ENCODE assay signal across 11 cellular contexts in the genomic region with DNA sequence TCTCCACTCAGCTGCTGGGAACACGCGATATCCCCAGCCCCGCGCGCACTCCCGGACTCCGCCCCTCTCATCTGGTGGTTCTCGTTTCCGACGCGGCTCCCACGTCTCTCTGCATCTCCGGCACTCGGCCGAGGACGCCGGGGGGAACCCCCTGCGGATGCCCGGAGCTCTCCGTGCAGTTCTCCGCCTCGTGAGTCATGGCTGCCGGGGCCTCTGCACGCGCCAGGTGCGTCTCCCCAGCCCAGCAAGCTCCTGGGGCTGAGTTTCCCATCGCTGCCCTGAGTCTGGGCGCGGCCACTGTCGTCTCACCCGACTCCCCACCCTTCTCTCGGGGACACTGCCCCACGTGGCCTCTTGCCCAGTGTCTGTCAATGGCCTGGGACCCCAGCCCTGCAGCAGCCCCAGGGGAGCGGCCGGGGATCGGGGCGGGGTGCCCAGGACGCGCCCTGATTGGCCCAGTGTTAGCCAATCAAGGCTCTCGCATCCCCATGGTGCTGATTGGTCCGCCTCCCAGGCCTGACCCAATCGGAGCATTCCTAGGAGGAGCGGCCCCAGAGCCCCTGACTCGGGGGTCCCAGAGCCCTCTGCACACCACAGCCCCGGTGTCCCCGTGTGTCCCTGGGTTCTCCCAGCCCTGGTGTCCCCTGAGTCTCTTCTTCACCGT. TPM values are rescaled to one million over a fixed set of nuclear protein-coding genes. Genes with fewer than 3 reads are reported as not detected.
A peak's percentile ranks its signal among the peaks of the same experiment; 100 is the strongest.
DNase-seq lines count a peak whose midpoint lies in the region; ATAC-seq and TF ChIP-seq lines count a peak whose summit lies in the region.
"Not testable (repeated sequence)": the region's sequence is repeated elsewhere in the genome, so short reads cannot be mapped to it uniquely, and the experiment has no call there.
"Had no signal": no experiment of that assay in that cellular context is flagged by ENCODE, and none has a peak within 500 bp of the region (broad histone marks: within the 10 kb centered on the region; RNA-seq: fewer than 3 reads in every experiment).

No MANE protein-coding gene starts in this region.

- 0 out of 2 replicates have a peak overlapping the region, but pooled peaks have one; percentile 10 for H3K4me3 ChIP-seq in Caco-2 (ENCODE audit: low read depth, low read length)
- not testable (repeated sequence) for H3K4me3 ChIP-seq in RWPE2 (ENCODE audit: severe bottlenecking); mucosa of descending colon

- not testable (repeated sequence) for H3K4me1 Mint-ChIP-seq in Caco-2 (ENCODE audit: low read depth, unreplicated experiment); activated T-helper 17 cell treated with anti-CD3 and anti-CD28 coated beads, Interleukin-2, amount 50 U/mL, for 72 hours; stimulated activated naive CD8-positive, alpha-beta T cell treated with anti-CD3 and anti-CD28 coated beads, Interleukin-15, amount 100 ng/mL, for 72 hours

- H3K27ac ChIP-seq in RWPE2 (ENCODE audit: poor library complexity, severe bottlenecking) = not testable (repeated sequence)

- H3K27ac Mint-ChIP-seq in Caco-2 (ENCODE audit: unreplicated experiment); activated T-helper 17 cell treated with anti-CD3 and anti-CD28 coated beads, Interleukin-2, amount 50 U/mL, for 72 hours; stimulated activated naive CD8-positive, alpha-beta T cell treated with anti-CD3 and anti-CD28 coated beads, Interleukin-15, amount 100 ng/mL, for 72 hours: not testable (repeated sequence)

- H3K4me3 Mint-ChIP-seq in Caco-2 (ENCODE audit: unreplicated experiment); activated T-helper 17 cell treated with anti-CD3 and anti-CD28 coated beads, Interleukin-2, amount 50 U/mL, for 72 hours; stimulated activated naive CD8-positive, alpha-beta T cell treated with anti-CD3 and anti-CD28 coated beads, Interleukin-15, amount 100 ng/mL, for 72 hours: not testable (repeated sequence)

- CTCF ChIA-PET in Caco-2 (lab: Charles Lee) = interaction anchor here (0.7 kb wide), 1 partner anchor 39 kb away, joined by 3 read pairs; no protein-coding TSS in a partner anchor

- not testable (repeated sequence) for DNase-seq in Caco-2; RWPE2 (ENCODE audit: low spot score); Right ventricle myocardium superior; mucosa of descending colon; stimulated activated naive CD8-positive, alpha-beta T cell treated with anti-CD3 and anti-CD28 coated beads, Interleukin-15, amount 100 ng/mL, for 72 hours

- not testable (repeated sequence) for H3K27me3 Mint-ChIP-seq in Caco-2 (ENCODE audit: insufficient read depth, unreplicated experiment); activated T-helper 17 cell treated with anti-CD3 and anti-CD28 coated beads, Interleukin-2, amount 50 U/mL, for 72 hours; stimulated activated naive CD8-positive, alpha-beta T cell treated with anti-CD3 and anti-CD28 coated beads, Interleukin-15, amount 100 ng/mL, for 72 hours

- not testable (repeated sequence) for H3K36me3 ChIP-seq in Caco-2 (ENCODE audit: control insufficient read depth, insufficient read depth, low read length); RWPE2 (ENCODE audit: low read depth); mucosa of descending colon (ENCODE audit: low read depth)

- not testable (repeated sequence) for H3K4me1 ChIP-seq in Caco-2; RWPE2 (ENCODE audit: insufficient read depth, poor library complexity, severe bottlenecking); mucosa of descending colon (ENCODE audit: low read depth)

- not testable (repeated sequence) for H3K9me3 Mint-ChIP-seq in Caco-2 (ENCODE audit: unreplicated experiment); activated T-helper 17 cell treated with anti-CD3 and anti-CD28 coated beads, Interleukin-2, amount 50 U/mL, for 72 hours; stimulated activated naive CD8-positive, alpha-beta T cell treated with anti-CD3 and anti-CD28 coated beads, Interleukin-15, amount 100 ng/mL, for 72 hours

- H3K9me3 ChIP-seq in Caco-2; RWPE2 (ENCODE audit: severe bottlenecking); mucosa of descending colon: not testable (repeated sequence)

- ATAC-seq in RWPE2 (ENCODE audit: low read depth) (peak; percentile 22; the same call in 1 of the 3 replicates), Right ventricle myocardium superior (ENCODE audit: poor library complexity) (peak; percentile 50), mucosa of descending colon (peak; percentile 8)
- ATAC-seq in activated T-helper 17 cell treated with anti-CD3 and anti-CD28 coated beads, Interleukin-2, amount 50 U/mL, for 72 hours (replicated peaks) = peak; percentile 67
- peak; percentile 61 for ATAC-seq in stimulated activated naive CD8-positive, alpha-beta T cell treated with anti-CD3 and anti-CD28 coated beads, Interleukin-15, amount 100 ng/mL, for 72 hours

- not testable (repeated sequence) for H3K27me3 ChIP-seq in Caco-2 (replicated peaks; ENCODE audit: control insufficient read depth, insufficient read depth, low read length); RWPE2 (ENCODE audit: insufficient read depth, poor library complexity, severe bottlenecking)

- not testable (repeated sequence) for TF ChIP-seq CTCF in Caco-2 (IDR thresholded peaks at IDR 0.05; ENCODE audit: insufficient read depth in 1 of 2, low read depth in 1 of 2, low read length in 1 of 2, severe bottlenecking in 1 of 2, unreplicated experiment in 1 of 2); RWPE2 (IDR thresholded peaks at IDR 0.05; ENCODE audit: poor library complexity, severe bottlenecking); mucosa of descending colon (IDR thresholded peaks at IDR 0.05)

- POLR2A ChIA-PET in Caco-2 (lab: Charles Lee) = not testable (repeated sequence)

- not testable (repeated sequence) for H3K36me3 Mint-ChIP-seq in Caco-2 (ENCODE audit: insufficient read depth, unreplicated experiment); activated T-helper 17 cell treated with anti-CD3 and anti-CD28 coated beads, Interleukin-2, amount 50 U/mL, for 72 hours (ENCODE audit: low read depth)

- BruUV-seq in Caco-2 (replicated peaks; lab: Mats Ljungman, UMichigan) = not testable (repeated sequence)

- intact Hi-C loops in Caco-2 (cut with micrococcal nuclease; ENCODE audit: unreplicated experiment); Right ventricle myocardium superior (cut with DNase I); mucosa of descending colon (cut with DNase I, micrococcal nuclease): not testable (repeated sequence)

RNA-seq across cellular contexts. Expression of a gene that starts 2.0 kb away (rescaled TPM):
- total RNA-seq in Caco-2 (2022) = not detected in 2 replicates
- not detected for total RNA-seq in activated T-helper 17 cell treated with anti-CD3 and anti-CD28 coated beads, Interleukin-2, amount 50 U/mL, for 72 hours
- 0.51 TPM for total RNA-seq in Right ventricle myocardium superior
- total RNA-seq in mucosa of descending colon = 1 to 10 TPM in 1 of 3 donors, under 1 TPM in 2; 0.35 to 4.3 (median 0.58) TPM
- total RNA-seq: Calu3; CD8-positive, alpha-beta T cell; G401; H9; RPMI7951 had no signal

RNA-seq across cellular contexts. Expression of a gene that starts 13.3 kb away (rescaled TPM):
- total RNA-seq in Caco-2 (2022) = not detected in 2 replicates
- total RNA-seq in activated T-helper 17 cell treated with anti-CD3 and anti-CD28 coated beads, Interleukin-2, amount 50 U/mL, for 72 hours = under 1 TPM; 0.29 to 0.32 TPM
- 7.1 TPM for total RNA-seq in Right ventricle myocardium superior
- 10 to 100 TPM in 2 of 3 donors, 1 to 10 TPM in 1; 7.8 to 51.7 (median 46.2) TPM for total RNA-seq in mucosa of descending colon
- total RNA-seq: Calu3; CD8-positive, alpha-beta T cell; G401; H9 had no signal

RNA-seq across cellular contexts. Expression of a gene that starts 23.8 kb away (rescaled TPM):
- total RNA-seq in Caco-2 (2022) = not detected in 2 replicates
- not detected for total RNA-seq in activated T-helper 17 cell treated with anti-CD3 and anti-CD28 coated beads, Interleukin-2, amount 50 U/mL, for 72 hours
- 10.1 TPM for total RNA-seq in Right ventricle myocardium superior
- 10 to 100 TPM in 1 of 3 donors, 1 to 10 TPM in 2; 3.7 to 21.0 (median 8.2) TPM for total RNA-seq in mucosa of descending colon
- total RNA-seq: Calu3; CD8-positive, alpha-beta T cell; G401; H9; RPMI7951 had no signal

RNA-seq across cellular contexts. Expression of a gene that starts 28.8 kb away (rescaled TPM):
- total RNA-seq in Caco-2 (2022) = not detected in 2 replicates
- not detected for total RNA-seq in activated T-helper 17 cell treated with anti-CD3 and anti-CD28 coated beads, Interleukin-2, amount 50 U/mL, for 72 hours
- total RNA-seq in Right ventricle myocardium superior = 0.19 TPM
- total RNA-seq in mucosa of descending colon = 10 to 100 TPM; 23.3 to 61.3 (median 53.7) TPM
- total RNA-seq: Calu3; CD8-positive, alpha-beta T cell; G401; H9 had no signal

RNA-seq across cellular contexts. Expression of a gene that starts 55.6 kb away (rescaled TPM):
- total RNA-seq in Caco-2 (2022) (178 and 199 TPM in 2 replicates), Right ventricle myocardium superior (77.2 TPM), mucosa of descending colon (100 to 1,000 TPM in 1 of 3 donors, 10 to 100 TPM in 2; 79.8 to 101 (median 96.9) TPM)
- 100 to 1,000 TPM; 204 to 206 TPM for total RNA-seq in activated T-helper 17 cell treated with anti-CD3 and anti-CD28 coated beads, Interleukin-2, amount 50 U/mL, for 72 hours

Comparison
In these comparisons a context has a peak if more than half of its experiments do, and no peak if none do; other contexts are left out.
1. ATAC-seq: peak in every context shown above with its lines; median percentile 67 in activated T-helper 17 cell treated with anti-CD3 and anti-CD28 coated beads, Interleukin-2, amount 50 U/mL, for 72 hours; 61 in stimulated activated naive CD8-positive, alpha-beta T cell treated with anti-CD3 and anti-CD28 coated beads, Interleukin-15, amount 100 ng/mL, for 72 hours; 50 in Right ventricle myocardium superior; 22 in RWPE2; 8 in mucosa of descending colon.